In the genomic region with DNA sequence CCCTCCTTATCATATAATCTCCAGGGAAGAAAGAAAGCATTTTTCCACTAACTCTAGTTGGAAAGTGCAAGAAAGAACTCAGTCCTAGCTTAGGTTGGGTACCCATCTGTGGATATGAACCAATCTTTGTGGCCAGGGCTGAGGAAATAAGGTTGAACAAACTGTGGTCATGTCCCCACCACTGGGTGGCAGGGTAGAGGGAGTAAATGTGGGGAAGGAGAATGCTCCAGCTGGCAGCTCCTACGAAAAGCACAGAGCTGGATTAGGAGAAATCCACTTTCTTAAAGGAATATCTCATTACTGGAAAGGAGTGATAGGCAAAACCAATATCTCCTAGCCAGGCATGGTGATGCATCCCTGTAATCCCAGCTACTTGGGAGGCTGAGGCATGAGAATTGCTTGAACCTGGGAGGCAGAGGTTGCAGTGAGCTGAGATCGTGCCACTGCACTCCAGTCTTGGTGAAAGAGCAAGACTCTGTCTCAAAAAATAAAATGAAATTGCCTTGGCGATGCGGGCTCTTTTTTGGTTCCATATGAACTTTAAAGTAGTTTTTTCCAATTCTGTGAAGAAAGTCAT, we compare ENCODE assay signal across 1 cellular context.
TF ChIP-seq lines count a peak whose summit lies in the region.

No MANE protein-coding gene starts in this region.

TF ChIP-seq in GM23338, 12 proteins besides CTCF, POLR2A, EP300 and RAD21 (continued from another document):
- TF ChIP-seq ZNF462 (CRISPR knock-in tag; IDR thresholded peaks at IDR 0.05) (no peak), NANOG (IDR thresholded peaks at IDR 0.05; ENCODE audit: borderline replicate concordance) (no peak), POLR2AphosphoS5 (IDR thresholded peaks at IDR 0.05; ENCODE audit: low read depth) (no peak)
